Comparison of ENCODE assay signal across 1 cellular context in the genomic region with DNA sequence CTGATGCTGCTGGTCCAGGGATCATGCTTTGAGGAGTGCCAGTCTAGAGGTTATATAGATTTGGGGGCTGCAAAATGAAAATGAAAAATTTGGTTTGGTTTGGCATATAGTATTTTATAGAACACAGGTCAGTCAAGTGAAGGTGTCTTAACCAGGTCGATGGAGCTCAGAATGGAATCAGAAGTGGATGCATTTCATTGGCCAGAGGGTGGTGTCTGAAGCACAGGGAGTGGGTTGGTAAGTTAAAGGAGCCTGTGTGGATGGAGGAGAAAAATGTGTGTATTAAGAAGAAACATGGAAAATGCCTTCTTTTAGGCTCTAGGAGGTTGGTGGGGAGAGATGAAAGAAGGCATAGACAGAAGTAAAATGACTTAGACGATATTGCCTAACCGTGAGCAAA.
TF ChIP-seq lines count a peak whose summit lies in the region.

No MANE protein-coding gene starts in this region.

TF ChIP-seq in K562, 482 proteins besides CTCF, POLR2A, EP300 and RAD21 (continued from another document):
- peak; percentile 29; the same call in 1 of the 2 replicates for TF ChIP-seq HMBOX1 (IDR thresholded peaks at IDR 0.05)
